Comparison of ENCODE assay signal across 8 cellular contexts in genomic region chr5:151319334-151319733, GRCh38. TPM values are rescaled to one million over a fixed set of nuclear protein-coding genes. Genes with fewer than 3 reads are reported as not detected.
DNase-seq lines count a peak whose midpoint lies in the region; ATAC-seq and TF ChIP-seq lines count a peak whose summit lies in the region.

No MANE protein-coding gene starts in this region.

- no peak overlapping the region for H3K4me3 Mint-ChIP-seq in naive B cell

- no peak overlapping the region for H3K4me3 ChIP-seq in brain microvascular endothelial cell (ENCODE audit: low read depth, low read length)

- no peak overlapping the region for H3K27ac ChIP-seq in brain microvascular endothelial cell

- peak; percentile 13 for DNase-seq in GM03348 (ENCODE audit: low spot score)
- peak; percentile 20 for DNase-seq in KBM-7
- peak; percentile 14 for DNase-seq in brain microvascular endothelial cell
- peak; percentile 5 for DNase-seq in naive B cell
- DNase-seq in NCI-H2196 treated with DMSO at 0.1 percent for 48 hours (lab: John Stamatoyannopoulos, UW; ENCODE audit: unreplicated experiment) = no peak
- no peak for DNase-seq in NCI-H1092 treated with DMSO at 0.1 percent for 48 hours (lab: John Stamatoyannopoulos, UW)
- no peak for DNase-seq in activated naive CD4-positive, alpha-beta T cell treated with Interleukin-2 at 50 U/mL for 16 hours

- in situ Hi-C loops in KBM-7 (cut with MboI; ENCODE audit: low pct_unique_long_range_greater_than_20kb, low sequenced_read_pairs) = no loop called here
- in situ Hi-C loops in brain microvascular endothelial cell (cut with HindIII; ENCODE audit: low pct_ligation_motif_present, low sequenced_read_pairs) = no loop called here

- no peaks in the 10 kb centered on the region for H3K36me3 Mint-ChIP-seq in naive B cell

- no peaks in the 10 kb centered on the region for H3K9me3 Mint-ChIP-seq in naive B cell

- peak overlapping the region in 4 of 6 donors; percentile 12 to 54 (median 40) for H3K27ac Mint-ChIP-seq in naive B cell

- H3K36me3 ChIP-seq in brain microvascular endothelial cell (replicated peaks) = no peaks in the 10 kb centered on the region

- peaks cover 7 to 14% (median 11%) of the 10 kb centered on the region in 3 donors for H3K4me1 Mint-ChIP-seq in naive B cell

- TF ChIP-seq CTCF in brain microvascular endothelial cell (IDR thresholded peaks at IDR 0.05; ENCODE audit: low read depth, low read length, missing control alignments) = peak; percentile 41

- peak; percentile 61 for ATAC-seq in GM21423 (IDR thresholded peaks at IDR 0.05; ENCODE audit: unreplicated experiment)
- ATAC-seq in naive B cell (ENCODE audit: low read depth in 2 of 2) = peak; percentile 56 to 73

- H3K27me3 Mint-ChIP-seq in naive B cell = no peaks in the 10 kb centered on the region

- no peaks in the 10 kb centered on the region for H3K27me3 ChIP-seq in brain microvascular endothelial cell (replicated peaks)

RNA-seq across cellular contexts. Expression of gene SLC36A3, which starts 15.8 kb away (rescaled TPM):
- polyA plus RNA-seq in naive B cell (ENCODE audit: low read depth in 6 of 6) = under 1 TPM in 1 of 6 donors, not detected in 5; 0.26 TPM

RNA-seq across cellular contexts. Expression of gene SLC36A2, which starts 28.0 kb away (rescaled TPM):
- polyA plus RNA-seq in naive B cell (ENCODE audit: low read depth in 6 of 6) = not detected

Comparison
In these comparisons a context has a peak if more than half of its experiments do, and no peak if none do; other contexts are left out.
1. DNase-seq: peak in GM03348 (single experiment), KBM-7 (single experiment), brain microvascular endothelial cell (single experiment) and naive B cell (single experiment); none in NCI-H2196 treated with DMSO at 0.1 percent for 48 hours (single experiment), NCI-H1092 treated with DMSO at 0.1 percent for 48 hours (single experiment) and activated naive CD4-positive, alpha-beta T cell treated with Interleukin-2 at 50 U/mL for 16 hours (single experiment).